15 cellular contexts compared by ENCODE assay signal in genomic region chr1:180925471-180926051, GRCh38. TPM values are rescaled to one million over a fixed set of nuclear protein-coding genes. Genes with fewer than 3 reads are reported as not detected.
DNase-seq lines count a peak whose midpoint lies in the region; ATAC-seq, FAIRE-seq and TF ChIP-seq lines count a peak whose summit lies in the region.
"Had no signal": no experiment of that assay in that cellular context is flagged by ENCODE, and none has a peak within 500 bp of the region (broad histone marks: within the 10 kb centered on the region; RNA-seq: fewer than 3 reads in every experiment).

No MANE protein-coding gene starts in this region.

- intact Hi-C loops in kidney (cut with DNase I) (no loop called here), posterior cingulate gyrus (cut with DNase I) (loop anchor here (5.0 kb wide), 1 partner anchor 97 kb away; the partner anchor contains the start of gene STX6), aorta (cut with DNase I) (no loop called here)

- peak; percentile 29 for DNase-seq in COLO829 (ENCODE audit: low spot score)
- peak in 47 of 58 donors; percentile 21 to 86 (median 59) for DNase-seq in anterior cingulate cortex (lab: John Stamatoyannopoulos, UW)
- DNase-seq in kidney = peak; percentile 85
- DNase-seq in posterior cingulate gyrus = peak in 8 of 10 donors; percentile 51 to 95 (median 80)
- no peak for DNase-seq in aorta
- DNase-seq: activated CD8-positive, alpha-beta memory T cell treated with anti-CD3 and anti-CD28 coated beads, Interleukin-2, amount 50 U/mL, for 48 hours; BE2C; effector CD4-positive, alpha-beta T cell; NCI-H226; SHP77 treated with DMSO at 0.1 percent for 48 hours; spleen had no signal

- H3K27ac ChIP-seq in kidney (ENCODE audit: low read depth in 2 of 2, low read length in 2 of 2) (peak overlapping the region; percentile 78 to 85), aorta (ENCODE audit: low read depth in 1 of 2, low read length in 2 of 2) (no peak overlapping the region)
- H3K27ac ChIP-seq: VCaP had no signal

- H3K36me3 ChIP-seq in kidney (ENCODE audit: control insufficient read depth in 1 of 2, insufficient read depth in 2 of 2, low read length in 2 of 2) (peaks cover 0 to 2% of the 10 kb centered on the region in 2 donors), aorta (ENCODE audit: control insufficient read depth in 1 of 2, insufficient read depth in 2 of 2, low read length in 1 of 2) (peaks cover 0 to 2% of the 10 kb centered on the region in 2 donors)
- H3K36me3 ChIP-seq: BE2C had no signal

- H3K4me3 ChIP-seq in kidney (ENCODE audit: low read length in 2 of 2) (no peak overlapping the region), aorta (ENCODE audit: low read length in 2 of 2) (no peak overlapping the region)
- H3K4me3 ChIP-seq: spleen had no signal

- H3K9me3 ChIP-seq in kidney (ENCODE audit: control insufficient read depth in 1 of 2, low read length in 2 of 2) (no peaks in the 10 kb centered on the region), aorta (ENCODE audit: control insufficient read depth, low read length) (no peaks in the 10 kb centered on the region)
- H3K9me3 ChIP-seq: BE2C, spleen had no signal

- H3K4me1 ChIP-seq in kidney (ENCODE audit: control insufficient read depth in 1 of 2, insufficient read depth in 1 of 2, low read depth in 1 of 2, low read length in 2 of 2) (peaks cover 39 to 47% of the 10 kb centered on the region in 2 donors), aorta (ENCODE audit: control insufficient read depth in 1 of 2, insufficient read depth in 2 of 2, low read length in 2 of 2) (no peaks in the 10 kb centered on the region)

- FAIRE-seq in kidney (lab: Jason Lieb, UNC) = no peak

- no peak for TF ChIP-seq CTCF in kidney (IDR thresholded peaks at IDR 0.05; ENCODE audit: borderline replicate concordance, extremely low read depth, insufficient read depth)

- WGBS in aorta, 2 donors = 68 to 75% methylated on average over 7 of the region's 7 CpGs

- ATAC-seq in GM21528 (IDR thresholded peaks at IDR 0.05; ENCODE audit: low FRiP score, unreplicated experiment) (no peak), HG02885 (IDR thresholded peaks at IDR 0.05; ENCODE audit: poor library complexity, unreplicated experiment) (no peak), GM18868 (IDR thresholded peaks at IDR 0.05; ENCODE audit: unreplicated experiment) (no peak), aorta (ENCODE audit: low FRiP score) (no peak)

- H3K27me3 ChIP-seq in aorta (ENCODE audit: control insufficient read depth in 1 of 2, insufficient read depth in 2 of 2, low read length in 1 of 2) = no peaks in the 10 kb centered on the region
- H3K27me3 ChIP-seq: BE2C, spleen had no signal

- H3K9ac ChIP-seq in kidney (ENCODE audit: low read length in 2 of 2) = peak overlapping the region in 1 of 2 donors; percentile 31

RNA-seq across cellular contexts. Expression of gene KIAA1614, which starts 12.9 kb away (rescaled TPM):
- total RNA-seq in kidney (12.3 TPM), aorta (10 to 100 TPM in 1 of 2 donors, 1 to 10 TPM in 1; 9.8 to 10.5 TPM)
- polyA plus RNA-seq in kidney (ENCODE audit: insufficient read depth, low read depth, low replicate concordance) (5.4 TPM), aorta (1 to 10 TPM; 4.3 to 8.1 TPM)

Comparison
In these comparisons a context has a peak if more than half of its experiments do, and no peak if none do; other contexts are left out.
1. DNase-seq: peak in COLO829 (single experiment), anterior cingulate cortex (47 of 58), kidney (single experiment) and posterior cingulate gyrus (8 of 10); none in aorta (0 of 2).
2. H3K27ac ChIP-seq: peak in kidney (2 of 2); none in aorta (0 of 2).